ENCODE assay signal across 1 cellular context in genomic region chr2:66840321-66841014, GRCh38.
A peak's percentile ranks its signal among the peaks of the same experiment; 100 is the strongest.
TF ChIP-seq lines count a peak whose summit lies in the region.

No MANE protein-coding gene starts in this region.

TF ChIP-seq in IMR-90, 13 proteins besides CTCF, POLR2A, EP300 and RAD21:
- TF ChIP-seq RFX5 (IDR thresholded peaks at IDR 0.05; ENCODE audit: low read depth, low read length): no peak
- no peak for TF ChIP-seq ELK1 (IDR thresholded peaks at IDR 0.05; ENCODE audit: borderline replicate concordance, low read depth, low read length)
- TF ChIP-seq NFE2L2 (IDR thresholded peaks at IDR 0.05; ENCODE audit: low read depth, low read length): no peak
- TF ChIP-seq CEBPB (IDR thresholded peaks at IDR 0.05; ENCODE audit: low read depth, low read length): peak; percentile 97
- TF ChIP-seq SMC3 (IDR thresholded peaks at IDR 0.05; ENCODE audit: low read depth, low read length): 0 out of 2 replicates have a peak, but pooled peaks have one; percentile 10
- TF ChIP-seq FOS (IDR thresholded peaks at IDR 0.05; ENCODE audit: low read depth, low read length): no peak
- TF ChIP-seq MXI1 (IDR thresholded peaks at IDR 0.05; ENCODE audit: borderline replicate concordance, low read depth, low read length): no peak
